Comparison of ENCODE assay signal across 1 cellular context in genomic region chr1:210207597-210208450, GRCh38.
TF ChIP-seq lines count a peak whose summit lies in the region.

No MANE protein-coding gene starts in this region.

TF ChIP-seq in HEK293, 187 proteins besides CTCF, POLR2A, EP300 and RAD21 (continued from another document and continues in another):
- TF ChIP-seq AEBP2 (tag by site-specific recombination; IDR thresholded peaks at IDR 0.05; ENCODE audit: borderline replicate concordance) = 0 out of 2 replicates have a peak, but pooled peaks have one; percentile 29
- TF ChIP-seq PBX3 (CRISPR knock-in tag; IDR thresholded peaks at IDR 0.05) = no peak
- no peak for TF ChIP-seq ZFP69B (tag by site-specific recombination; IDR thresholded peaks at IDR 0.05)
- no peak for TF ChIP-seq OSR2 (tag by site-specific recombination; IDR thresholded peaks at IDR 0.05)
- TF ChIP-seq ZNF202 (tag by site-specific recombination; IDR thresholded peaks at IDR 0.05; ENCODE audit: borderline replicate concordance) = no peak
- TF ChIP-seq ZNF518A (tag by site-specific recombination; conservative IDR thresholded peaks at IDR 0.05; ENCODE audit: low read depth) = no peak
- 0 out of 2 replicates have a peak, but pooled peaks have one; percentile 22 for TF ChIP-seq ZBTB8A (tag by site-specific recombination; IDR thresholded peaks at IDR 0.05)
- TF ChIP-seq ZNF654 (tag by site-specific recombination; IDR thresholded peaks at IDR 0.05; ENCODE audit: low read depth) = no peak
- 0 out of 2 replicates have a peak, but pooled peaks have one; percentile 22 for TF ChIP-seq SP7 (tag by site-specific recombination; IDR thresholded peaks at IDR 0.05)
- no peak for TF ChIP-seq ZNF560 (tag by site-specific recombination; IDR thresholded peaks at IDR 0.05; ENCODE audit: borderline replicate concordance)
- no peak for TF ChIP-seq ZFP37 (tag by site-specific recombination; IDR thresholded peaks at IDR 0.05)
- TF ChIP-seq ZNF664 (tag by site-specific recombination; IDR thresholded peaks at IDR 0.05) = 0 out of 2 replicates have a peak, but pooled peaks have one; percentile 14
- TF ChIP-seq PRDM10 (tag by site-specific recombination; IDR thresholded peaks at IDR 0.05) = no peak
- TF ChIP-seq RBAK (tag by site-specific recombination; IDR thresholded peaks at IDR 0.05) = no peak
- no peak for TF ChIP-seq ZNF530 (tag by site-specific recombination; IDR thresholded peaks at IDR 0.05; ENCODE audit: low read depth)
- TF ChIP-seq ZNF585B (tag by site-specific recombination; IDR thresholded peaks at IDR 0.05) = peak; percentile 70
- TF ChIP-seq ZNF121 (tag by site-specific recombination; IDR thresholded peaks at IDR 0.05) = no peak
- no peak for TF ChIP-seq ZNF791 (tag by site-specific recombination; IDR thresholded peaks at IDR 0.05)
- TF ChIP-seq ZBTB20 (tag by site-specific recombination; IDR thresholded peaks at IDR 0.05) = peak; percentile 26; the same call in 1 of the 2 replicates
- TF ChIP-seq GLIS1 (tag by site-specific recombination; IDR thresholded peaks at IDR 0.05) = no peak; the same call in 1 of the 2 replicates
- TF ChIP-seq ZNF280D (tag by site-specific recombination; IDR thresholded peaks at IDR 0.05) = no peak
- no peak for TF ChIP-seq TRIM28 (IDR thresholded peaks at IDR 0.05; ENCODE audit: borderline replicate concordance, low read length)
- 0 out of 2 replicates have a peak, but pooled peaks have one; percentile 31 for TF ChIP-seq ZNF18 (tag by site-specific recombination; IDR thresholded peaks at IDR 0.05)
- TF ChIP-seq ZNF571 (tag by site-specific recombination; IDR thresholded peaks at IDR 0.05) = no peak
- TF ChIP-seq ZNF366 (tag by site-specific recombination; conservative IDR thresholded peaks at IDR 0.05) = peak; percentile 92
- no peak for TF ChIP-seq ZNF266 (tag by site-specific recombination; IDR thresholded peaks at IDR 0.05; ENCODE audit: low read depth)
- TF ChIP-seq PRDM6 (tag by site-specific recombination; IDR thresholded peaks at IDR 0.05) = peak; percentile 68
- TF ChIP-seq ZBTB17 (tag by site-specific recombination; IDR thresholded peaks at IDR 0.05) = no peak
- TF ChIP-seq ZNF48 (tag by site-specific recombination; IDR thresholded peaks at IDR 0.05) = no peak
- no peak for TF ChIP-seq HIC1 (tag by site-specific recombination; IDR thresholded peaks at IDR 0.05)
